ENCODE assay signal across 8 cellular contexts in genomic region chr6:41424370-41425058, GRCh38.
A peak's percentile ranks its signal among the peaks of the same experiment; 100 is the strongest.
DNase-seq lines count a peak whose midpoint lies in the region; ATAC-seq and TF ChIP-seq lines count a peak whose summit lies in the region.

No MANE protein-coding gene starts in this region.

- TF ChIP-seq CTCF in LNCaP clone FGC (IDR thresholded peaks at IDR 0.05; ENCODE audit: control insufficient read depth, extremely low read depth, insufficient read depth) (peak; percentile 80), foreskin keratinocyte (conservative IDR thresholded peaks at IDR 0.05) (peak; percentile 80), osteocyte (IDR thresholded peaks at IDR 0.05) (peak; percentile 86), thyroid gland (IDR thresholded peaks at IDR 0.05) (peak; percentile 55 to 90 (median 82))

- peak; percentile 56 for ATAC-seq in activated T-helper 17 cell treated with anti-CD3 and anti-CD28 coated beads, Interleukin-2, amount 50 U/mL, for 72 hours (replicated peaks)
- ATAC-seq in foreskin keratinocyte: peak; percentile 55
- no peak for ATAC-seq in HG03520 (IDR thresholded peaks at IDR 0.05; ENCODE audit: unreplicated experiment)

- no peaks in the 10 kb centered on the region for H3K36me3 Mint-ChIP-seq in activated T-helper 17 cell treated with anti-CD3 and anti-CD28 coated beads, Interleukin-2, amount 50 U/mL, for 72 hours (ENCODE audit: low read depth)
- H3K36me3 Mint-ChIP-seq in osteocyte (ENCODE audit: unreplicated experiment): no peaks in the 10 kb centered on the region

- WGBS in thyroid gland, 2 donors: 18 to 20% methylated on average over 4 of the region's 4 CpGs

- H3K4me1 Mint-ChIP-seq in activated T-helper 17 cell treated with anti-CD3 and anti-CD28 coated beads, Interleukin-2, amount 50 U/mL, for 72 hours: peaks cover 6% of the 10 kb centered on the region
- H3K4me1 Mint-ChIP-seq in osteocyte (ENCODE audit: unreplicated experiment): peaks cover 10% of the 10 kb centered on the region

- TF ChIP-seq POLR2A in thyroid gland (IDR thresholded peaks at IDR 0.05): no peak

- intact Hi-C loops in thyroid gland (cut with DNase I): no loop called here

- no peaks in the 10 kb centered on the region for H3K36me3 ChIP-seq in thyroid gland

- H3K4me1 ChIP-seq in foreskin keratinocyte (no peaks in the 10 kb centered on the region), thyroid gland (peaks cover 14 to 46% of the 10 kb centered on the region in 2 donors)

- H3K4me3 ChIP-seq in LNCaP clone FGC (ENCODE audit: low read depth, low read length) (no peak overlapping the region), thyroid gland (replicated peaks in 1 of 3) (no peak overlapping the region)

- H3K27me3 Mint-ChIP-seq in activated T-helper 17 cell treated with anti-CD3 and anti-CD28 coated beads, Interleukin-2, amount 50 U/mL, for 72 hours: peaks cover 3% of the 10 kb centered on the region
- peaks cover 7% of the 10 kb centered on the region for H3K27me3 Mint-ChIP-seq in osteocyte (ENCODE audit: unreplicated experiment)

- no peak overlapping the region for H3K4me3 Mint-ChIP-seq in activated T-helper 17 cell treated with anti-CD3 and anti-CD28 coated beads, Interleukin-2, amount 50 U/mL, for 72 hours
- H3K4me3 Mint-ChIP-seq in osteocyte (ENCODE audit: unreplicated experiment): no peak overlapping the region

- DNase-seq in GDM1 (lab: John Stamatoyannopoulos, UW): peak; percentile 40
- DNase-seq in LNCaP clone FGC (ENCODE audit: low read depth): peak; percentile 18
- peak; percentile 61 to 76 for DNase-seq in SHP77 (lab: John Stamatoyannopoulos, UW)
- DNase-seq in foreskin keratinocyte: peak; percentile 16 to 48
- DNase-seq in osteocyte (ENCODE audit: extremely low spot score, unreplicated experiment): peak; percentile 94
- DNase-seq in thyroid gland: peak; percentile 89 to 90

- no peaks in the 10 kb centered on the region for H3K9me3 Mint-ChIP-seq in activated T-helper 17 cell treated with anti-CD3 and anti-CD28 coated beads, Interleukin-2, amount 50 U/mL, for 72 hours
- H3K9me3 Mint-ChIP-seq in osteocyte (ENCODE audit: unreplicated experiment): peaks cover under 1% of the 10 kb centered on the region

- no peak overlapping the region for H3K27ac ChIP-seq in foreskin keratinocyte
- H3K27ac ChIP-seq in thyroid gland: peak overlapping the region in 1 of 3 donors; percentile 1

- H3K9me3 ChIP-seq in thyroid gland: no peaks in the 10 kb centered on the region

- peaks cover 92% of the 10 kb centered on the region for H3K27me3 ChIP-seq in foreskin keratinocyte
- no peaks in the 10 kb centered on the region for H3K27me3 ChIP-seq in thyroid gland

- H3K27ac Mint-ChIP-seq in activated T-helper 17 cell treated with anti-CD3 and anti-CD28 coated beads, Interleukin-2, amount 50 U/mL, for 72 hours: no peak overlapping the region
- no peak overlapping the region for H3K27ac Mint-ChIP-seq in osteocyte (ENCODE audit: unreplicated experiment)

Comparison
In these comparisons a context has a peak if more than half of its experiments do, and no peak if none do; other contexts are left out.
1. DNase-seq: peak in every context shown above with its lines; median percentile 94 in osteocyte; 90 in thyroid gland; 68 in SHP77; 40 in GDM1; 32 in foreskin keratinocyte; 18 in LNCaP clone FGC.